ENCODE assay signal across 1 cellular context in the genomic region with DNA sequence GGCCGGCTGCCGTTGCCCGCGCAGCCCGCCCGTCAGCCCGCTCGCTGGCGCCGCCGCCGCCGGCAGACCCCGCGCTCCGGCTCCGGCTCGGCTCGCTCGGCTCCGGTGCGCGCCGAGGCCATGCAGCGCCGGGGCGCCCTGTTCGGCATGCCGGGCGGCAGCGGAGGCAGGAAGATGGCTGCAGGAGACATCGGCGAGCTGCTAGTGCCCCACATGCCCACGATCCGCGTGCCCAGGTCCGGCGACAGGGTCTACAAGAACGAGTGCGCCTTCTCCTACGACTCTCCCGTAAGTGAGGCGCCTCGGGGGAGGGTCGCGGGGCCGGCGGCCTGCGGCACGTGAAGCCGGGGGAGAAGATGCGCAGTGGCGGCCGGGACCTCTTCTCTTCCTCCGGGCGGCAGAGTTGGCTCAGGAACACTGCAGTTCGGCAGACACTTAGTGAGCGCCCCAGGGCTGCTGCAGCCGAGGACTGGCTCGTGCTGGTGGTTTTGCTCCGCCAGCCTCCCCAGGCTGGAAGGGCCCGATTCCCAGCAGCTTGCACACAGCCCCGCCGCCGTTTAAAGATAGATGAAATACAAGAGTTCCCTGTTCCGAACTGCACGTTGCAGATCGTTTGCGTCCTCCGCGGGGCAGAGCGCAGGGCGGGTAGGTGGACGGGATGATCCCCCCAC.
A peak's percentile ranks its signal among the peaks of the same experiment; 100 is the strongest.
TF ChIP-seq lines count a peak whose summit lies in the region.

No MANE protein-coding gene starts in this region.

TF ChIP-seq in HepG2, 621 proteins besides CTCF, POLR2A, EP300 and RAD21 (continued from another document and continues in another):
- 0 out of 2 replicates have a peak, but pooled peaks have one; percentile 38 for TF ChIP-seq ZBTB39 (CRISPR knock-in tag; IDR thresholded peaks at IDR 0.05)
- TF ChIP-seq SAFB2 (CRISPR knock-in tag; IDR thresholded peaks at IDR 0.05; ENCODE audit: borderline replicate concordance, low read depth): peak; percentile 38; the same call in 1 of the 2 replicates
- no peak for TF ChIP-seq GPN1 (CRISPR knock-in tag; IDR thresholded peaks at IDR 0.05; ENCODE audit: borderline replicate concordance)
- no peak for TF ChIP-seq AGO1 (IDR thresholded peaks at IDR 0.05; ENCODE audit: low read depth, low read length, poor library complexity, severe bottlenecking)
- TF ChIP-seq PAX8 (CRISPR knock-in tag; IDR thresholded peaks at IDR 0.05; ENCODE audit: borderline replicate concordance): peak; percentile 93; the same call in 1 of the 2 replicates
- TF ChIP-seq TCF7 (IDR thresholded peaks at IDR 0.05; ENCODE audit: low read depth): no peak
- no peak for TF ChIP-seq ZNF776 (CRISPR knock-in tag; IDR thresholded peaks at IDR 0.05)
- TF ChIP-seq ZFP36L1 (CRISPR knock-in tag; IDR thresholded peaks at IDR 0.05): 0 out of 2 replicates have a peak, but pooled peaks have one; percentile 39
- TF ChIP-seq, protein P1, sequence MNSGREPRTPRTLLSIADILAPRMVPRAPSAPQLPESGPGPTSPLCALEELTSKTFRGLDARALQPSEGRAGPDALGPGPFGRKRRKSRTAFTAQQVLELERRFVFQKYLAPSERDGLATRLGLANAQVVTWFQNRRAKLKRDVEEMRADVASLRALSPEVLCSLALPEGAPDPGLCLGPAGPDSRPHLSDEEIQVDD (CRISPR knock-in tag; IDR thresholded peaks at IDR 0.05; ENCODE audit: borderline replicate concordance): 0 out of 2 replicates have a peak, but pooled peaks have one; percentile 59
- peak; percentile 53 for TF ChIP-seq ZNF331 (CRISPR knock-in tag; IDR thresholded peaks at IDR 0.05)
- peak; percentile 73; the same call in 1 of the 2 replicates for TF ChIP-seq ATF7-NPFF (CRISPR knock-in tag; IDR thresholded peaks at IDR 0.05; ENCODE audit: low read depth)
- TF ChIP-seq HOXD1 (CRISPR knock-in tag; IDR thresholded peaks at IDR 0.05): peak; percentile 18; the same call in 1 of the 2 replicates
- 0 out of 2 replicates have a peak, but pooled peaks have one; percentile 43 for TF ChIP-seq HIVEP1 (CRISPR knock-in tag; IDR thresholded peaks at IDR 0.05)
- TF ChIP-seq, protein P2, sequence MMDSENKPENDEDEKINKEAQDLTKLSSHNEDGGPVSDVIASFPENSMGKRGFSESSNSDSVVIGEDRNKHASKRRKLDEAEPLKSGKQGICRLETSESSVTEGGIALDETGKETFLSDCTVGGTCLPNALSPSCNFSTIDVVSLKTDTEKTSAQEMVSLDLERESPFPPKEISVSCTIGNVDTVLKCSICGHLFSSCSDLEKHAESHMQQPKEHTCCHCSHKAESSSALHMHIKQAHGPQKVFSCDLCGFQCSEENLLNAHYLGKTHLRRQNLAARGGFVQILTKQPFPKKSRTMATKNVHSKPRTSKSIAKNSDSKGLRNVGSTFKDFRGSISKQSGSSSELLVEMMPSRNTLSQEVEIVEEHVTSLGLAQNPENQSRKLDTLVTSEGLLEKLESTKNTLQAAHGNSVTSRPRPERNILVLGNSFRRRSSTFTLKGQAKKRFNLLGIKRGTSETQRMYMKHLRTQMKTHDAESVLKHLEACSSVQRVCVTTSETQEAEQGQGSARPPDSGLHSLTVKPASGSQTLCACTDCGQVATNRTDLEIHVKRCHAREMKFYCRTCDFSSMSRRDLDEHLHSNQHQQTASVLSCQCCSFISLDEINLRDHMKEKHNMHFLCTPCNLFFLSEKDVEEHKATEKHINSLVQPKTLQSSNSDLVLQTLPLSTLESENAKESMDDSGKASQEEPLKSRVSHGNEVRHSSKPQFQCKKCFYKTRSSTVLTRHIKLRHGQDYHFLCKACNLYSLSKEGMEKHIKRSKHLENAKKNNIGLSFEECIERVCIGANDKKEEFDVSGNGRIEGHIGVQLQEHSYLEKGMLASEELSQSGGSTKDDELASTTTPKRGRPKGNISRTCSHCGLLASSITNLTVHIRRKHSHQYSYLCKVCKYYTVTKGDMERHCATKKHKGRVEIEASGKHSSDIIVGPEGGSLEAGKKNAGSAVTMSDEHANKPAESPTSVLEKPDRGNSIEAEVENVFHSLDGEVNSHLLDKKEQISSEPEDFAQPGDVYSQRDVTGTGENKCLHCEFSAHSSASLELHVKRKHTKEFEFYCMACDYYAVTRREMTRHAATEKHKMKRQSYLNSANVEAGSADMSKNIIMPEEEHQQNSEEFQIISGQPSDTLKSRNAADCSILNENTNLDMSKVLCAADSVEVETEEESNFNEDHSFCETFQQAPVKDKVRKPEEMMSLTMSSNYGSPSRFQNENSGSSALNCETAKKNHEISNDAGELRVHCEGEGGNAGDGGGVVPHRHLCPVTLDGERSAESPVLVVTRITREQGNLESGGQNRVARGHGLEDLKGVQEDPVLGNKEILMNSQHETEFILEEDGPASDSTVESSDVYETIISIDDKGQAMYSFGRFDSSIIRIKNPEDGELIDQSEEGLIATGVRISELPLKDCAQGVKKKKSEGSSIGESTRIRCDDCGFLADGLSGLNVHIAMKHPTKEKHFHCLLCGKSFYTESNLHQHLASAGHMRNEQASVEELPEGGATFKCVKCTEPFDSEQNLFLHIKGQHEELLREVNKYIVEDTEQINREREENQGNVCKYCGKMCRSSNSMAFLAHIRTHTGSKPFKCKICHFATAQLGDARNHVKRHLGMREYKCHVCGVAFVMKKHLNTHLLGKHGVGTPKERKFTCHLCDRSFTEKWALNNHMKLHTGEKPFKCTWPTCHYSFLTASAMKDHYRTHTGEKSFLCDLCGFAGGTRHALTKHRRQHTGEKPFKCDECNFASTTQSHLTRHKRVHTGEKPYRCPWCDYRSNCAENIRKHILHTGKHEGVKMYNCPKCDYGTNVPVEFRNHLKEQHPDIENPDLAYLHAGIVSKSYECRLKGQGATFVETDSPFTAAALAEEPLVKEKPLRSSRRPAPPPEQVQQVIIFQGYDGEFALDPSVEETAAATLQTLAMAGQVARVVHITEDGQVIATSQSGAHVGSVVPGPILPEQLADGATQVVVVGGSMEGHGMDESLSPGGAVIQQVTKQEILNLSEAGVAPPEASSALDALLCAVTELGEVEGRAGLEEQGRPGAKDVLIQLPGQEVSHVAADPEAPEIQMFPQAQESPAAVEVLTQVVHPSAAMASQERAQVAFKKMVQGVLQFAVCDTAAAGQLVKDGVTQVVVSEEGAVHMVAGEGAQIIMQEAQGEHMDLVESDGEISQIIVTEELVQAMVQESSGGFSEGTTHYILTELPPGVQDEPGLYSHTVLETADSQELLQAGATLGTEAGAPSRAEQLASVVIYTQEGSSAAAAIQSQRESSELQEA (CRISPR knock-in tag; IDR thresholded peaks at IDR 0.05; ENCODE audit: not compliant biosample characterization): no peak
- no peak for TF ChIP-seq SOX6 (IDR thresholded peaks at IDR 0.05)
- TF ChIP-seq SOX6 (CRISPR knock-in tag; IDR thresholded peaks at IDR 0.05): peak; percentile 40
- 0 out of 2 replicates have a peak, but pooled peaks have one; percentile 11 for TF ChIP-seq ZNF790 (CRISPR knock-in tag; IDR thresholded peaks at IDR 0.05; ENCODE audit: borderline replicate concordance)
- TF ChIP-seq KDM2A (CRISPR knock-in tag; IDR thresholded peaks at IDR 0.05; ENCODE audit: borderline replicate concordance, low read depth): peak; percentile 69; the same call in 1 of the 2 replicates
- no peak for TF ChIP-seq TEF (CRISPR knock-in tag; IDR thresholded peaks at IDR 0.05)
- TF ChIP-seq ZFYVE20 (CRISPR knock-in tag; IDR thresholded peaks at IDR 0.05; ENCODE audit: borderline replicate concordance, low read depth): 0 out of 2 replicates have a peak, but pooled peaks have one; percentile 28
- TF ChIP-seq FOXC1 (CRISPR knock-in tag; IDR thresholded peaks at IDR 0.05; ENCODE audit: borderline replicate concordance): no peak
- TF ChIP-seq RBM39 (IDR thresholded peaks at IDR 0.05; ENCODE audit: low read depth, low read length, poor library complexity, severe bottlenecking): no peak
- TF ChIP-seq, protein P3, sequence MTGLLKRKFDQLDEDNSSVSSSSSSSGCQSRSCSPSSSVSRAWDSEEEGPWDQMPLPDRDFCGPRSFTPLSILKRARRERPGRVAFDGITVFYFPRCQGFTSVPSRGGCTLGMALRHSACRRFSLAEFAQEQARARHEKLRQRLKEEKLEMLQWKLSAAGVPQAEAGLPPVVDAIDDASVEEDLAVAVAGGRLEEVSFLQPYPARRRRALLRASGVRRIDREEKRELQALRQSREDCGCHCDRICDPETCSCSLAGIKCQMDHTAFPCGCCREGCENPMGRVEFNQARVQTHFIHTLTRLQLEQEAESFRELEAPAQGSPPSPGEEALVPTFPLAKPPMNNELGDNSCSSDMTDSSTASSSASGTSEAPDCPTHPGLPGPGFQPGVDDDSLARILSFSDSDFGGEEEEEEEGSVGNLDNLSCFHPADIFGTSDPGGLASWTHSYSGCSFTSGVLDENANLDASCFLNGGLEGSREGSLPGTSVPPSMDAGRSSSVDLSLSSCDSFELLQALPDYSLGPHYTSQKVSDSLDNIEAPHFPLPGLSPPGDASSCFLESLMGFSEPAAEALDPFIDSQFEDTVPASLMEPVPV (CRISPR knock-in tag; IDR thresholded peaks at IDR 0.05): 0 out of 2 replicates have a peak, but pooled peaks have one; percentile 25
- TF ChIP-seq GATAD1 (CRISPR knock-in tag; IDR thresholded peaks at IDR 0.05): peak; percentile 26; the same call in 1 of the 2 replicates
- no peak for TF ChIP-seq JUNB (CRISPR knock-in tag; IDR thresholded peaks at IDR 0.05; ENCODE audit: borderline replicate concordance)
- peak; percentile 29; the same call in 1 of the 2 replicates for TF ChIP-seq ZNF589 (CRISPR knock-in tag; conservative IDR thresholded peaks at IDR 0.05)
- TF ChIP-seq NR3C1 (CRISPR knock-in tag; IDR thresholded peaks at IDR 0.05): no peak
- no peak for TF ChIP-seq MTA3 (CRISPR knock-in tag; IDR thresholded peaks at IDR 0.05)
- peak; percentile 87 for TF ChIP-seq ZFX (CRISPR knock-in tag; IDR thresholded peaks at IDR 0.05; ENCODE audit: low read depth)
- peak; percentile 43; the same call in 1 of the 2 replicates for TF ChIP-seq MTA1 (CRISPR knock-in tag; IDR thresholded peaks at IDR 0.05; ENCODE audit: borderline replicate concordance)
- TF ChIP-seq NRL (CRISPR knock-in tag; IDR thresholded peaks at IDR 0.05; ENCODE audit: borderline replicate concordance): 0 out of 2 replicates have a peak, but pooled peaks have one; percentile 28
- TF ChIP-seq ZNF607 (CRISPR knock-in tag; IDR thresholded peaks at IDR 0.05; ENCODE audit: borderline replicate concordance): 0 out of 2 replicates have a peak, but pooled peaks have one; percentile 19
- 0 out of 2 replicates have a peak, but pooled peaks have one; percentile 66 for TF ChIP-seq ZNF317 (CRISPR knock-in tag; IDR thresholded peaks at IDR 0.05)
- TF ChIP-seq NR2F6 (IDR thresholded peaks at IDR 0.05): no peak
- TF ChIP-seq NR2F6 (CRISPR knock-in tag; IDR thresholded peaks at IDR 0.05): 0 out of 2 replicates have a peak, but pooled peaks have one; percentile 11
- TF ChIP-seq GABPB1 (CRISPR knock-in tag; IDR thresholded peaks at IDR 0.05): peak; percentile 50; the same call in 1 of the 2 replicates
- TF ChIP-seq, protein P4, sequence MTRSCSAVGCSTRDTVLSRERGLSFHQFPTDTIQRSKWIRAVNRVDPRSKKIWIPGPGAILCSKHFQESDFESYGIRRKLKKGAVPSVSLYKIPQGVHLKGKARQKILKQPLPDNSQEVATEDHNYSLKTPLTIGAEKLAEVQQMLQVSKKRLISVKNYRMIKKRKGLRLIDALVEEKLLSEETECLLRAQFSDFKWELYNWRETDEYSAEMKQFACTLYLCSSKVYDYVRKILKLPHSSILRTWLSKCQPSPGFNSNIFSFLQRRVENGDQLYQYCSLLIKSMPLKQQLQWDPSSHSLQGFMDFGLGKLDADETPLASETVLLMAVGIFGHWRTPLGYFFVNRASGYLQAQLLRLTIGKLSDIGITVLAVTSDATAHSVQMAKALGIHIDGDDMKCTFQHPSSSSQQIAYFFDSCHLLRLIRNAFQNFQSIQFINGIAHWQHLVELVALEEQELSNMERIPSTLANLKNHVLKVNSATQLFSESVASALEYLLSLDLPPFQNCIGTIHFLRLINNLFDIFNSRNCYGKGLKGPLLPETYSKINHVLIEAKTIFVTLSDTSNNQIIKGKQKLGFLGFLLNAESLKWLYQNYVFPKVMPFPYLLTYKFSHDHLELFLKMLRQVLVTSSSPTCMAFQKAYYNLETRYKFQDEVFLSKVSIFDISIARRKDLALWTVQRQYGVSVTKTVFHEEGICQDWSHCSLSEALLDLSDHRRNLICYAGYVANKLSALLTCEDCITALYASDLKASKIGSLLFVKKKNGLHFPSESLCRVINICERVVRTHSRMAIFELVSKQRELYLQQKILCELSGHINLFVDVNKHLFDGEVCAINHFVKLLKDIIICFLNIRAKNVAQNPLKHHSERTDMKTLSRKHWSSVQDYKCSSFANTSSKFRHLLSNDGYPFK (CRISPR knock-in tag; IDR thresholded peaks at IDR 0.05; ENCODE audit: borderline replicate concordance): peak; percentile 34; the same call in 1 of the 2 replicates
- TF ChIP-seq ZNF891 (CRISPR knock-in tag; IDR thresholded peaks at IDR 0.05): no peak
- 0 out of 2 replicates have a peak, but pooled peaks have one; percentile 39 for TF ChIP-seq ZFP37 (CRISPR knock-in tag; IDR thresholded peaks at IDR 0.05; ENCODE audit: borderline replicate concordance)
- TF ChIP-seq, protein P5, sequence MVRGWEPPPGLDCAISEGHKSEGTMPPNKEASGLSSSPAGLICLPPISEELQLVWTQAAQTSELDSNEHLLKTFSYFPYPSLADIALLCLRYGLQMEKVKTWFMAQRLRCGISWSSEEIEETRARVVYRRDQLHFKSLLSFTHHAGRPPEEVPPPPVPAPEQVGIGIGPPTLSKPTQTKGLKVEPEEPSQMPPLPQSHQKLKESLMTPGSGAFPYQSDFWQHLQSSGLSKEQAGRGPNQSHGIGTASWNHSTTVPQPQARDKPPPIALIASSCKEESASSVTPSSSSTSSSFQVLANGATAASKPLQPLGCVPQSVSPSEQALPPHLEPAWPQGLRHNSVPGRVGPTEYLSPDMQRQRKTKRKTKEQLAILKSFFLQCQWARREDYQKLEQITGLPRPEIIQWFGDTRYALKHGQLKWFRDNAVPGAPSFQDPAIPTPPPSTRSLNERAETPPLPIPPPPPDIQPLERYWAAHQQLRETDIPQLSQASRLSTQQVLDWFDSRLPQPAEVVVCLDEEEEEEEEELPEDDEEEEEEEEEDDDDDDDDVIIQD (CRISPR knock-in tag; IDR thresholded peaks at IDR 0.05; ENCODE audit: low read depth): no peak
